8 cellular contexts compared by ENCODE assay signal in genomic region chr4:145180298-145181090, GRCh38. TPM values are rescaled to one million over a fixed set of nuclear protein-coding genes. Genes with fewer than 3 reads are reported as not detected.
DNase-seq lines count a peak whose midpoint lies in the region; ATAC-seq and TF ChIP-seq lines count a peak whose summit lies in the region.

TSS of gene OTUD4 (minus strand) at chr4:145180589. CDS start at chr4:145179973, 616 bp downstream.

- H3K9me3 Mint-ChIP-seq in activated naive CD8-positive, alpha-beta T cell treated with anti-CD3 and anti-CD28 coated beads for 36 hours = no peaks in the 10 kb centered on the region
- no peaks in the 10 kb centered on the region for H3K9me3 Mint-ChIP-seq in osteocyte (ENCODE audit: unreplicated experiment)

- H3K4me3 Mint-ChIP-seq in activated naive CD8-positive, alpha-beta T cell treated with anti-CD3 and anti-CD28 coated beads for 36 hours = peak within 1 kb of the TSS; percentile 96
- peak within 1 kb of the TSS; percentile 94 for H3K4me3 Mint-ChIP-seq in osteocyte (ENCODE audit: unreplicated experiment)

- intact Hi-C loops in head of caudate nucleus (cut with DNase I) = loop anchor here (5.0 to 10.0 kb wide), 3 partner anchors 83 to 994 kb away; partner anchors contain the start of genes ABCE1, ANAPC10, LSM6 and SMAD1

- no peaks in the 10 kb centered on the region for H3K9me3 ChIP-seq in thymus (ENCODE audit: control insufficient read depth)

- H3K36me3 Mint-ChIP-seq in activated naive CD8-positive, alpha-beta T cell treated with anti-CD3 and anti-CD28 coated beads for 36 hours = peaks cover 17% of the 10 kb centered on the region
- H3K36me3 Mint-ChIP-seq in osteocyte (ENCODE audit: unreplicated experiment) = no peaks in the 10 kb centered on the region

- peak within 1 kb of the TSS; percentile 94 for H3K27ac Mint-ChIP-seq in activated naive CD8-positive, alpha-beta T cell treated with anti-CD3 and anti-CD28 coated beads for 36 hours
- peak within 1 kb of the TSS; percentile 96 for H3K27ac Mint-ChIP-seq in osteocyte (ENCODE audit: unreplicated experiment)

- no peaks in the 10 kb centered on the region for H3K27me3 ChIP-seq in thymus (ENCODE audit: control insufficient read depth, insufficient read depth)

- H3K4me1 ChIP-seq in thymus (ENCODE audit: control insufficient read depth, insufficient read depth, low read length) = peaks cover 13% of the 10 kb centered on the region

- DNase-seq in GM12864 (ENCODE audit: low read depth) = peak; percentile 88
- DNase-seq in NCI-H1105 (lab: John Stamatoyannopoulos, UW) = peak; percentile 88
- peak; percentile 89 for DNase-seq in SKM-1 treated with dmso at 0.1 percent for 144 hours (lab: John Stamatoyannopoulos, UW; ENCODE audit: unreplicated experiment)
- peak; percentile 97 for DNase-seq in activated naive CD8-positive, alpha-beta T cell treated with anti-CD3 and anti-CD28 coated beads for 36 hours
- peak; percentile 86 to 99 (median 97) for DNase-seq in head of caudate nucleus
- DNase-seq in osteocyte (ENCODE audit: extremely low spot score, unreplicated experiment) = peak; percentile 97

- H3K36me3 ChIP-seq in thymus (ENCODE audit: control insufficient read depth, insufficient read depth) = no peaks in the 10 kb centered on the region

- ATAC-seq in HG02623 (IDR thresholded peaks at IDR 0.05; ENCODE audit: unreplicated experiment) = peak; percentile 74

- no peaks in the 10 kb centered on the region for H3K27me3 Mint-ChIP-seq in activated naive CD8-positive, alpha-beta T cell treated with anti-CD3 and anti-CD28 coated beads for 36 hours
- peaks cover 2% of the 10 kb centered on the region for H3K27me3 Mint-ChIP-seq in osteocyte (ENCODE audit: unreplicated experiment)

- H3K4me1 Mint-ChIP-seq in activated naive CD8-positive, alpha-beta T cell treated with anti-CD3 and anti-CD28 coated beads for 36 hours = peaks cover 19% of the 10 kb centered on the region
- peaks cover 33% of the 10 kb centered on the region for H3K4me1 Mint-ChIP-seq in osteocyte (ENCODE audit: unreplicated experiment)

- under 1% methylated on average over 94 of the region's 94 CpGs for WGBS in thymus

- peak within 1 kb of the TSS; percentile 99 for H3K27ac ChIP-seq in thymus (ENCODE audit: low read depth)

- H3K4me3 ChIP-seq in GM12864 (ENCODE audit: low read depth, low read length) (peak within 1 kb of the TSS; percentile 58), thymus (ENCODE audit: low read length) (peak within 1 kb of the TSS; percentile 54)

- peak; percentile 26 for TF ChIP-seq CTCF in GM12864 (IDR thresholded peaks at IDR 0.05; ENCODE audit: low read depth, low read length, missing control alignments)
- no peak for TF ChIP-seq CTCF in osteocyte (IDR thresholded peaks at IDR 0.05)

RNA-seq across cellular contexts. Expression of gene OTUD4, which starts in this region (rescaled TPM):
- 10 to 100 TPM; 54.5 to 59.0 TPM for total RNA-seq in activated naive CD8-positive, alpha-beta T cell treated with anti-CD3 and anti-CD28 coated beads for 36 hours
- total RNA-seq in osteocyte = 35.0 and 36.1 TPM in 2 replicates
- polyA plus RNA-seq in thymus = 18.8 TPM

Comparison
In these comparisons a context has a peak if more than half of its experiments do, and no peak if none do; other contexts are left out.
1. Peak in every context shown above with its lines: DNase-seq, ATAC-seq, H3K4me3 ChIP-seq and H3K27ac ChIP-seq.